In the genomic region with DNA sequence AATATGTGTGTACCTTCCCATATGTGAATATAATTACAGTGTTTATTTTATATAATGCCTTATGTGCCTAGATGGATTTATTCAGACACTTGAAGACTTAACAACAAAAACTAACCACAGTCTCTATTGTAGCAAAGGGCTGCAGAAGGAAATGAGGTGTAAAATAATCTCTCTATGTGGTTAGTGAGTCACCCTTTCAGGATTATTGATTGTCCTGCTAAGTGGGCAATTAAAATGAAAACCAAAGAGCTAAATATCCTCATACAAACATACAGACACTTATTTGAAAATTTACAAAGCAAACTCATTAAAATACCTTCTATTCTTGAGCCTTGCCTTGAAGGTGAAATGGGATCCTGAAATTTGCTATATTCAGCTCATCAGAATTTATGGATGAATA, we compare ENCODE assay signal across 13 cellular contexts. TPM values are rescaled to one million over a fixed set of nuclear protein-coding genes. Genes with fewer than 3 reads are reported as not detected.
DNase-seq lines count a peak whose midpoint lies in the region; ATAC-seq and TF ChIP-seq lines count a peak whose summit lies in the region.
"Had no signal": no experiment of that assay in that cellular context is flagged by ENCODE, and none has a peak within 500 bp of the region (broad histone marks: within the 10 kb centered on the region; RNA-seq: fewer than 3 reads in every experiment).

No MANE protein-coding gene starts in this region.

- DNase-seq in NCI-H2107 (lab: John Stamatoyannopoulos, UW), result peak; percentile 50
- no peak for DNase-seq in WTC11 (ENCODE audit: low spot score)
- DNase-seq in retinal pigment epithelial cell (ENCODE audit: low read depth), result peak; percentile 77
- no peak for DNase-seq in tibial nerve (ENCODE audit: low spot score in 2 of 2)
- DNase-seq: activated CD4-positive, CD25-positive, alpha-beta regulatory T cell treated with anti-CD3 and anti-CD28 coated beads, Interleukin-2, amount 50 U/mL, for 72 hours; IMR-90; left cardiac atrium; sigmoid colon; substantia nigra had no signal

- H3K27me3 ChIP-seq in HUES48 (ENCODE audit: control insufficient read depth, insufficient read depth, low read length) (no peaks in the 10 kb centered on the region), tibial nerve (no peaks in the 10 kb centered on the region)
- H3K27me3 ChIP-seq: sigmoid colon had no signal

- H3K27ac ChIP-seq in HUES48 (ENCODE audit: low read depth, low read length), result peak overlapping the region; percentile 80
- no peak overlapping the region for H3K27ac ChIP-seq in tibial nerve
- H3K27ac ChIP-seq: sigmoid colon, SK-N-MC had no signal

- H3K9ac ChIP-seq in HUES48 (ENCODE audit: low read depth, low read length), result no peak overlapping the region; the same call in 1 of the 2 replicates

- POLR2A ChIA-PET in WTC11 (lab: Charles Lee), result no interaction called here

- TF ChIP-seq POLR2A in tibial nerve (IDR thresholded peaks at IDR 0.05), result no peak

- no peaks in the 10 kb centered on the region for H3K27me3 Mint-ChIP-seq in WTC11 (ENCODE audit: low read depth)

- peaks cover 39% of the 10 kb centered on the region for H3K4me1 Mint-ChIP-seq in WTC11

- H3K4me1 ChIP-seq in HUES48 (ENCODE audit: control insufficient read depth, insufficient read depth, low read length) (peaks cover 30% of the 10 kb centered on the region), tibial nerve (no peaks in the 10 kb centered on the region)
- H3K4me1 ChIP-seq: sigmoid colon had no signal

- no peaks in the 10 kb centered on the region; the same call in 1 of the 2 replicates for H3K9me3 ChIP-seq in HUES48 (ENCODE audit: control insufficient read depth, insufficient read depth, low read length)
- H3K9me3 ChIP-seq in tibial nerve, result peaks cover 0 to 5% (median 0%) of the 10 kb centered on the region in 4 donors
- H3K9me3 ChIP-seq: sigmoid colon had no signal

- H3K36me3 Mint-ChIP-seq in WTC11, result peaks cover 17% of the 10 kb centered on the region

- H3K4me3 Mint-ChIP-seq in WTC11, result peak overlapping the region; percentile 23; the same call in 1 of the 2 replicates

- ATAC-seq in WTC11 (peak; percentile 39; the same call in 1 of the 2 replicates), HG02840 (IDR thresholded peaks at IDR 0.05; ENCODE audit: low FRiP score, unreplicated experiment) (no peak), HG03108 (IDR thresholded peaks at IDR 0.05; ENCODE audit: unreplicated experiment) (no peak)
- ATAC-seq: left cardiac atrium had no signal

- H3K4me3 ChIP-seq in HUES48 (ENCODE audit: low read depth, low read length) (peak overlapping the region; percentile 28; the same call in 1 of the 2 replicates), retinal pigment epithelial cell (ENCODE audit: low read length) (no peak overlapping the region), tibial nerve (no peak overlapping the region)
- H3K4me3 ChIP-seq: sigmoid colon, SK-N-MC had no signal

- H3K27ac Mint-ChIP-seq in WTC11, result peak overlapping the region; percentile 60; the same call in 1 of the 2 replicates

- H3K36me3 ChIP-seq in HUES48 (ENCODE audit: control insufficient read depth, insufficient read depth, low read length) (no peaks in the 10 kb centered on the region), tibial nerve (no peaks in the 10 kb centered on the region)
- H3K36me3 ChIP-seq: sigmoid colon had no signal

- no peak for TF ChIP-seq CTCF in WTC11 (IDR thresholded peaks at IDR 0.05)
- no peak for TF ChIP-seq CTCF in retinal pigment epithelial cell (conservative IDR thresholded peaks at IDR 0.05; ENCODE audit: low read depth, low read length)
- no peak for TF ChIP-seq CTCF in tibial nerve (IDR thresholded peaks at IDR 0.05)

- CTCF ChIA-PET in WTC11 (lab: Charles Lee), result no interaction called here

- TF ChIP-seq EP300 in tibial nerve (IDR thresholded peaks at IDR 0.05), result no peak

- peaks cover 29% of the 10 kb centered on the region for H3K9me3 Mint-ChIP-seq in WTC11

TF ChIP-seq in WTC11, 78 proteins besides CTCF, POLR2A, EP300 and RAD21 (continues in another document):
- TF ChIP-seq, protein P1, sequence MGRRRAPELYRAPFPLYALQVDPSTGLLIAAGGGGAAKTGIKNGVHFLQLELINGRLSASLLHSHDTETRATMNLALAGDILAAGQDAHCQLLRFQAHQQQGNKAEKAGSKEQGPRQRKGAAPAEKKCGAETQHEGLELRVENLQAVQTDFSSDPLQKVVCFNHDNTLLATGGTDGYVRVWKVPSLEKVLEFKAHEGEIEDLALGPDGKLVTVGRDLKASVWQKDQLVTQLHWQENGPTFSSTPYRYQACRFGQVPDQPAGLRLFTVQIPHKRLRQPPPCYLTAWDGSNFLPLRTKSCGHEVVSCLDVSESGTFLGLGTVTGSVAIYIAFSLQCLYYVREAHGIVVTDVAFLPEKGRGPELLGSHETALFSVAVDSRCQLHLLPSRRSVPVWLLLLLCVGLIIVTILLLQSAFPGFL (CRISPR knock-in tag; IDR thresholded peaks at IDR 0.05; ENCODE audit: borderline replicate concordance), result no peak
- TF ChIP-seq SOX15 (CRISPR knock-in tag; IDR thresholded peaks at IDR 0.05), result no peak
- TF ChIP-seq, protein P2, sequence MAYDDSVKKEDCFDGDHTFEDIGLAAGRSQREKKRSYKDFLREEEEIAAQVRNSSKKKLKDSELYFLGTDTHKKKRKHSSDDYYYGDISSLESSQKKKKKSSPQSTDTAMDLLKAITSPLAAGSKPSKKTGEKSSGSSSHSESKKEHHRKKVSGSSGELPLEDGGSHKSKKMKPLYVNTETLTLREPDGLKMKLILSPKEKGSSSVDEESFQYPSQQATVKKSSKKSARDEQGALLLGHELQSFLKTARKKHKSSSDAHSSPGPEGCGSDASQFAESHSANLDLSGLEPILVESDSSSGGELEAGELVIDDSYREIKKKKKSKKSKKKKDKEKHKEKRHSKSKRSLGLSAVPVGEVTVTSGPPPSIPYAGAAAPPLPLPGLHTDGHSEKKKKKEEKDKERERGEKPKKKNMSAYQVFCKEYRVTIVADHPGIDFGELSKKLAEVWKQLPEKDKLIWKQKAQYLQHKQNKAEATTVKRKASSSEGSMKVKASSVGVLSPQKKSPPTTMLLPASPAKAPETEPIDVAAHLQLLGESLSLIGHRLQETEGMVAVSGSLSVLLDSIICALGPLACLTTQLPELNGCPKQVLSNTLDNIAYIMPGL (CRISPR knock-in tag; IDR thresholded peaks at IDR 0.05), result no peak
- no peak for TF ChIP-seq ZNF263 (CRISPR knock-in tag; IDR thresholded peaks at IDR 0.05; ENCODE audit: low read depth)
- no peak for TF ChIP-seq ZNF138 (CRISPR knock-in tag; conservative IDR thresholded peaks at IDR 0.05)
- TF ChIP-seq, protein P3, sequence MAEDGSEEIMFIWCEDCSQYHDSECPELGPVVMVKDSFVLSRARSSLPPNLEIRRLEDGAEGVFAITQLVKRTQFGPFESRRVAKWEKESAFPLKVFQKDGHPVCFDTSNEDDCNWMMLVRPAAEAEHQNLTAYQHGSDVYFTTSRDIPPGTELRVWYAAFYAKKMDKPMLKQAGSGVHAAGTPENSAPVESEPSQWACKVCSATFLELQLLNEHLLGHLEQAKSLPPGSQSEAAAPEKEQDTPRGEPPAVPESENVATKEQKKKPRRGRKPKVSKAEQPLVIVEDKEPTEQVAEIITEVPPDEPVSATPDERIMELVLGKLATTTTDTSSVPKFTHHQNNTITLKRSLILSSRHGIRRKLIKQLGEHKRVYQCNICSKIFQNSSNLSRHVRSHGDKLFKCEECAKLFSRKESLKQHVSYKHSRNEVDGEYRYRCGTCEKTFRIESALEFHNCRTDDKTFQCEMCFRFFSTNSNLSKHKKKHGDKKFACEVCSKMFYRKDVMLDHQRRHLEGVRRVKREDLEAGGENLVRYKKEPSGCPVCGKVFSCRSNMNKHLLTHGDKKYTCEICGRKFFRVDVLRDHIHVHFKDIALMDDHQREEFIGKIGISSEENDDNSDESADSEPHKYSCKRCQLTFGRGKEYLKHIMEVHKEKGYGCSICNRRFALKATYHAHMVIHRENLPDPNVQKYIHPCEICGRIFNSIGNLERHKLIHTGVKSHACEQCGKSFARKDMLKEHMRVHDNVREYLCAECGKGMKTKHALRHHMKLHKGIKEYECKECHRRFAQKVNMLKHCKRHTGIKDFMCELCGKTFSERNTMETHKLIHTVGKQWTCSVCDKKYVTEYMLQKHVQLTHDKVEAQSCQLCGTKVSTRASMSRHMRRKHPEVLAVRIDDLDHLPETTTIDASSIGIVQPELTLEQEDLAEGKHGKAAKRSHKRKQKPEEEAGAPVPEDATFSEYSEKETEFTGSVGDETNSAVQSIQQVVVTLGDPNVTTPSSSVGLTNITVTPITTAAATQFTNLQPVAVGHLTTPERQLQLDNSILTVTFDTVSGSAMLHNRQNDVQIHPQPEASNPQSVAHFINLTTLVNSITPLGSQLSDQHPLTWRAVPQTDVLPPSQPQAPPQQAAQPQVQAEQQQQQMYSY (CRISPR knock-in tag; IDR thresholded peaks at IDR 0.05), result no peak
- TF ChIP-seq, protein P4, sequence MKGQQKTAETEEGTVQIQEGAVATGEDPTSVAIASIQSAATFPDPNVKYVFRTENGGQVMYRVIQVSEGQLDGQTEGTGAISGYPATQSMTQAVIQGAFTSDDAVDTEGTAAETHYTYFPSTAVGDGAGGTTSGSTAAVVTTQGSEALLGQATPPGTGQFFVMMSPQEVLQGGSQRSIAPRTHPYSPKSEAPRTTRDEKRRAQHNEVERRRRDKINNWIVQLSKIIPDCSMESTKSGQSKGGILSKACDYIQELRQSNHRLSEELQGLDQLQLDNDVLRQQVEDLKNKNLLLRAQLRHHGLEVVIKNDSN (CRISPR knock-in tag; IDR thresholded peaks at IDR 0.05), result no peak
- TF ChIP-seq, protein P5, sequence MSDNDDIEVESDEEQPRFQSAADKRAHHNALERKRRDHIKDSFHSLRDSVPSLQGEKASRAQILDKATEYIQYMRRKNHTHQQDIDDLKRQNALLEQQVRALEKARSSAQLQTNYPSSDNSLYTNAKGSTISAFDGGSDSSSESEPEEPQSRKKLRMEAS (CRISPR knock-in tag; IDR thresholded peaks at IDR 0.05), result no peak
- no peak for TF ChIP-seq SP1 (CRISPR knock-in tag; conservative IDR thresholded peaks at IDR 0.05)
- no peak for TF ChIP-seq OVOL2 (CRISPR knock-in tag; IDR thresholded peaks at IDR 0.05; ENCODE audit: borderline replicate concordance)
- TF ChIP-seq FOXJ3 (CRISPR knock-in tag; IDR thresholded peaks at IDR 0.05; ENCODE audit: borderline replicate concordance), result no peak
- TF ChIP-seq NFATC4 (CRISPR knock-in tag; IDR thresholded peaks at IDR 0.05), result no peak
- TF ChIP-seq ZBTB21 (CRISPR knock-in tag; IDR thresholded peaks at IDR 0.05; ENCODE audit: borderline replicate concordance), result no peak
- TF ChIP-seq ETV6 (CRISPR knock-in tag; IDR thresholded peaks at IDR 0.05), result no peak

RNA-seq across cellular contexts. Expression of a gene that starts 27.7 kb away (rescaled TPM):
- total RNA-seq in WTC11 (2021), result 0.18 to 0.72 TPM (median 0.66 TPM) in 3 replicates
- 1 to 10 TPM in 1 of 4 donors, under 1 TPM in 1, not detected in 2; 0.84 to 1.2 TPM for total RNA-seq in tibial nerve

Comparison
In these comparisons a context has a peak if more than half of its experiments do, and no peak if none do; other contexts are left out.
1. DNase-seq: peak in NCI-H2107 (single experiment) and retinal pigment epithelial cell (single experiment); none in WTC11 (single experiment) and tibial nerve (0 of 2).